ENCODE assay signal across 8 cellular contexts in genomic region chr16:68311316-68311620, GRCh38. TPM values are rescaled to one million over a fixed set of nuclear protein-coding genes. Genes with fewer than 3 reads are reported as not detected.
DNase-seq lines count a peak whose midpoint lies in the region; ATAC-seq and TF ChIP-seq lines count a peak whose summit lies in the region.

No MANE protein-coding gene starts in this region.

- peaks cover 32% of the 10 kb centered on the region for H3K36me3 Mint-ChIP-seq in activated CD8-positive, alpha-beta memory T cell treated with anti-CD3 and anti-CD28 coated beads, Interleukin-2, amount 10 ng/mL, durations not matched to agents 7 days and 5 days
- H3K36me3 Mint-ChIP-seq in endodermal cell (ENCODE audit: low read depth): peaks cover 38% of the 10 kb centered on the region

- peaks cover 66% of the 10 kb centered on the region for H3K79me2 ChIP-seq in PC-9 (ENCODE audit: low read depth)

- no peaks in the 10 kb centered on the region for H3K9me3 Mint-ChIP-seq in activated CD8-positive, alpha-beta memory T cell treated with anti-CD3 and anti-CD28 coated beads, Interleukin-2, amount 10 ng/mL, durations not matched to agents 7 days and 5 days (ENCODE audit: low read depth)
- H3K9me3 Mint-ChIP-seq in endodermal cell: no peaks in the 10 kb centered on the region

- no peaks in the 10 kb centered on the region for H3K27me3 Mint-ChIP-seq in activated CD8-positive, alpha-beta memory T cell treated with anti-CD3 and anti-CD28 coated beads, Interleukin-2, amount 10 ng/mL, durations not matched to agents 7 days and 5 days
- no peaks in the 10 kb centered on the region for H3K27me3 Mint-ChIP-seq in endodermal cell (ENCODE audit: insufficient read depth)

- 0 out of 2 replicates have a peak, but pooled peaks cover 6% of the 10 kb centered on the region for H3K36me3 ChIP-seq in PC-9 (ENCODE audit: low read depth)
- peaks cover 37% of the 10 kb centered on the region for H3K36me3 ChIP-seq in endodermal cell (ENCODE audit: control insufficient read depth, insufficient read depth, low read length)
- no peaks in the 10 kb centered on the region for H3K36me3 ChIP-seq in ovary

- peaks cover 8% of the 10 kb centered on the region; the same call in 1 of the 2 replicates for H4K20me1 ChIP-seq in PC-9 (ENCODE audit: insufficient read depth)

- H3K4me3 Mint-ChIP-seq in activated CD8-positive, alpha-beta memory T cell treated with anti-CD3 and anti-CD28 coated beads, Interleukin-2, amount 10 ng/mL, durations not matched to agents 7 days and 5 days: peak overlapping the region; percentile 85
- peak overlapping the region; percentile 91 for H3K4me3 Mint-ChIP-seq in endodermal cell

- intact Hi-C loops in PC-9 (cut with micrococcal nuclease; ENCODE audit: unreplicated experiment): no loop called here
- intact Hi-C loops in ovary (cut with DNase I): no loop called here

- H3F3A ChIP-seq in PC-9 (ENCODE audit: insufficient read depth, low read depth): peaks cover 7% of the 10 kb centered on the region; the same call in 1 of the 2 replicates

- DNase-seq in activated CD8-positive, alpha-beta memory T cell treated with anti-CD3 and anti-CD28 coated beads, Interleukin-2, amount 10 ng/mL, durations not matched to agents 7 days and 5 days: peak; percentile 82
- DNase-seq in activated CD8-positive, alpha-beta memory T cell treated with anti-CD3 and anti-CD28 coated beads, Interleukin-2, amount 50 U/mL, for 4 hours: no peak
- DNase-seq in PC-9: no peak
- no peak for DNase-seq in endodermal cell
- no peak for DNase-seq in ovary
- no peak for DNase-seq in C1 segment of cervical spinal cord (lab: John Stamatoyannopoulos, UW)
- DNase-seq in islet precursor cell: no peak
- DNase-seq in GM03348 (ENCODE audit: low spot score): no peak

- CTCF ChIA-PET in activated CD8-positive, alpha-beta memory T cell treated with anti-CD3 and anti-CD28 coated beads, Interleukin-2, amount 10 ng/mL, durations not matched to agents 7 days and 5 days (lab: Charles Lee): interaction anchor here (0.9 to 2.7 kb wide), 21 partner anchors 8 to 749 kb away, joined by 3 to 71 read pairs (median 4); partner anchors contain the start of genes CTCF, PLA2G15 and SLC7A6
- CTCF ChIA-PET in PC-9 (lab: Charles Lee): interaction anchor here (1.2 kb wide), 1 partner anchor 47 kb away, joined by 6 read pairs; the partner anchor contains the start of gene SLC7A6

- ATAC-seq in activated CD8-positive, alpha-beta memory T cell treated with anti-CD3 and anti-CD28 coated beads, Interleukin-2, amount 10 ng/mL, durations not matched to agents 7 days and 5 days: no peak

- H3K27me3 ChIP-seq in PC-9 (ENCODE audit: insufficient read depth, low read depth): no peaks in the 10 kb centered on the region
- H3K27me3 ChIP-seq in endodermal cell (ENCODE audit: control insufficient read depth, insufficient read depth, low read length, poor library complexity, severe bottlenecking): no peaks in the 10 kb centered on the region
- no peaks in the 10 kb centered on the region for H3K27me3 ChIP-seq in ovary

- no peaks in the 10 kb centered on the region for H3K9me3 ChIP-seq in PC-9 (ENCODE audit: insufficient read depth, low read depth)
- H3K9me3 ChIP-seq in endodermal cell (ENCODE audit: control insufficient read depth, low read length): no peaks in the 10 kb centered on the region
- H3K9me3 ChIP-seq in ovary: no peaks in the 10 kb centered on the region

- no peak for TF ChIP-seq EP300 in ovary (IDR thresholded peaks at IDR 0.05)

- 4 to 7% methylated on average over 9 to 13 of the region's 13 CpGs for WGBS in endodermal cell (ENCODE audit: insufficient coverage in 1 of 2, insufficient read length in 1 of 2), 2 experiments
- 0 to 1% (median 1%) methylated on average over 13 of the region's 13 CpGs for WGBS in ovary, 3 donors

- peak overlapping the region; percentile 85 for H3K27ac Mint-ChIP-seq in activated CD8-positive, alpha-beta memory T cell treated with anti-CD3 and anti-CD28 coated beads, Interleukin-2, amount 10 ng/mL, durations not matched to agents 7 days and 5 days
- peak overlapping the region; percentile 95 for H3K27ac Mint-ChIP-seq in endodermal cell

- TSS peak; percentile 31 for BruUV-seq in PC-9 (replicated peaks; lab: Mats Ljungman, UMichigan)

- H3K4me1 ChIP-seq in PC-9 (replicated peaks; ENCODE audit: insufficient read depth): peaks cover 11% of the 10 kb centered on the region
- H3K4me1 ChIP-seq in endodermal cell (ENCODE audit: control insufficient read depth, insufficient read depth, low read length): no peaks in the 10 kb centered on the region
- H3K4me1 ChIP-seq in ovary (ENCODE audit: insufficient read depth): peaks cover 11% of the 10 kb centered on the region

- H3K9me2 ChIP-seq in PC-9 (ENCODE audit: insufficient read depth): no peaks in the 10 kb centered on the region

- peak overlapping the region; percentile 69 for H3K9ac ChIP-seq in endodermal cell (ENCODE audit: extremely low read depth, low read length, poor library complexity, severe bottlenecking)

- peak overlapping the region; percentile 89 for H3K4me3 ChIP-seq in PC-9
- H3K4me3 ChIP-seq in endodermal cell (ENCODE audit: low read length): peak overlapping the region; percentile 94
- H3K4me3 ChIP-seq in ovary: peak overlapping the region; percentile 99

- peak overlapping the region; percentile 99 for H3K4me2 ChIP-seq in PC-9

- peaks cover 53% of the 10 kb centered on the region for H3K4me1 Mint-ChIP-seq in activated CD8-positive, alpha-beta memory T cell treated with anti-CD3 and anti-CD28 coated beads, Interleukin-2, amount 10 ng/mL, durations not matched to agents 7 days and 5 days
- H3K4me1 Mint-ChIP-seq in endodermal cell: peaks cover 12% of the 10 kb centered on the region

- POLR2A ChIA-PET in PC-9 (lab: Charles Lee; ENCODE audit: unreplicated experiment): no interaction called here

- TF ChIP-seq CTCF in PC-9 (conservative IDR thresholded peaks at IDR 0.05): no peak
- no peak for TF ChIP-seq CTCF in endodermal cell (conservative IDR thresholded peaks at IDR 0.05)
- no peak for TF ChIP-seq CTCF in ovary (IDR thresholded peaks at IDR 0.05)

- no peak for TF ChIP-seq POLR2A in ovary (IDR thresholded peaks at IDR 0.05)

- H2AFZ ChIP-seq in PC-9: peak overlapping the region; percentile 89

- H3K27ac ChIP-seq in PC-9 (no peak overlapping the region), endodermal cell (ENCODE audit: low read depth, low read length) (peak overlapping the region; percentile 39), ovary (peak overlapping the region in 1 of 2 donors; percentile 28)

RNA-seq across cellular contexts. Expression of gene PRMT7, which starts 0.4 kb away (rescaled TPM):
- 10 to 100 TPM; 60.9 to 73.9 TPM for total RNA-seq in activated CD8-positive, alpha-beta memory T cell treated with anti-CD3 and anti-CD28 coated beads, Interleukin-2, amount 10 ng/mL, durations not matched to agents 7 days and 5 days
- total RNA-seq in PC-9 (2021): 47.5 and 65.7 TPM in 2 replicates
- 10 to 100 TPM; 63.9 to 68.5 TPM for total RNA-seq in endodermal cell
- 41.9 TPM for polyA plus RNA-seq in endodermal cell (2013, experiment 1 of 2)
- polyA plus RNA-seq in endodermal cell (2013, experiment 2 of 2): 41.1 TPM
- 10 to 100 TPM; 27.8 to 43.4 (median 37.8) TPM for total RNA-seq in ovary
- polyA plus RNA-seq in ovary: 10 to 100 TPM; 35.8 to 42.2 TPM

RNA-seq across cellular contexts. Expression of gene SLC7A6OS, which starts 0.5 kb away (rescaled TPM):
- total RNA-seq in activated CD8-positive, alpha-beta memory T cell treated with anti-CD3 and anti-CD28 coated beads, Interleukin-2, amount 10 ng/mL, durations not matched to agents 7 days and 5 days: 10 to 100 TPM; 29.8 to 30.8 TPM
- total RNA-seq in PC-9 (2021) (14.2 and 17.2 TPM in 2 replicates), endodermal cell (10 to 100 TPM; 22.5 to 26.0 TPM), ovary (10 to 100 TPM in 6 of 7 donors, 1 to 10 TPM in 1; 8.9 to 20.7 (median 17.6) TPM)
- 20.1 TPM for polyA plus RNA-seq in endodermal cell (2013, experiment 1 of 2)
- 19.2 TPM for polyA plus RNA-seq in endodermal cell (2013, experiment 2 of 2)
- polyA plus RNA-seq in ovary: 10 to 100 TPM in 1 of 2 donors, 1 to 10 TPM in 1; 8.7 to 18.3 TPM

RNA-seq across cellular contexts. Expression of gene SLC7A6, which starts 46.9 kb away (rescaled TPM):
- total RNA-seq in activated CD8-positive, alpha-beta memory T cell treated with anti-CD3 and anti-CD28 coated beads, Interleukin-2, amount 10 ng/mL, durations not matched to agents 7 days and 5 days: 10 to 100 TPM; 73.3 to 99.5 TPM
- total RNA-seq in PC-9 (2021) (28.6 and 44.7 TPM in 2 replicates), endodermal cell (10 to 100 TPM; 43.6 to 47.2 TPM), ovary (10 to 100 TPM in 3 of 7 donors, 1 to 10 TPM in 4; 5.5 to 14.4 (median 9.0) TPM)
- 20.2 TPM for polyA plus RNA-seq in endodermal cell (2013, experiment 1 of 2)
- 20.7 TPM for polyA plus RNA-seq in endodermal cell (2013, experiment 2 of 2)
- 10 to 100 TPM in 1 of 2 donors, 1 to 10 TPM in 1; 3.1 to 11.5 TPM for polyA plus RNA-seq in ovary
